9 cellular contexts compared by ENCODE assay signal in genomic region chr22:50246242-50247175, GRCh38. TPM values are rescaled to one million over a fixed set of nuclear protein-coding genes. Genes with fewer than 3 reads are reported as not detected.
DNase-seq lines count a peak whose midpoint lies in the region; ATAC-seq, FAIRE-seq and TF ChIP-seq lines count a peak whose summit lies in the region.
"Had no signal": no experiment of that assay in that cellular context is flagged by ENCODE, and none has a peak within 500 bp of the region (broad histone marks: within the 10 kb centered on the region; RNA-seq: fewer than 3 reads in every experiment).

No MANE protein-coding gene starts in this region.

- intact Hi-C loops in activated CD8-positive, alpha-beta T cell treated with anti-CD3 and anti-CD28 coated beads for 36 hours (cut with micrococcal nuclease): no loop called here

- no peaks in the 10 kb centered on the region for H3K9me3 Mint-ChIP-seq in activated CD8-positive, alpha-beta T cell treated with anti-CD3 and anti-CD28 coated beads for 36 hours
- no peaks in the 10 kb centered on the region for H3K9me3 Mint-ChIP-seq in memory B cell

- DNase-seq in AG10803 (ENCODE audit: low read depth) (no peak), GM12892 (ENCODE audit: insufficient read length) (no peak), memory B cell (ENCODE audit: low spot score in 2 of 2) (no peak), glomerular visceral epithelial cell (ENCODE audit: extremely low spot score) (no peak)
- no peak for DNase-seq in activated CD8-positive, alpha-beta T cell treated with anti-CD3 and anti-CD28 coated beads for 36 hours
- DNase-seq: NK-92 treated with Interleukin-12 subunit alpha and Interleukin-12 subunit beta, amount 100 ng/mL, for 24 hours had no signal

- no peaks in the 10 kb centered on the region for H3K27me3 Mint-ChIP-seq in activated CD8-positive, alpha-beta T cell treated with anti-CD3 and anti-CD28 coated beads for 36 hours
- H3K27me3 Mint-ChIP-seq in memory B cell: no peaks in the 10 kb centered on the region

- peaks cover 28% of the 10 kb centered on the region for H3K4me1 Mint-ChIP-seq in activated CD8-positive, alpha-beta T cell treated with anti-CD3 and anti-CD28 coated beads for 36 hours (ENCODE audit: low read depth)
- H3K4me1 Mint-ChIP-seq in memory B cell: peaks cover 24% of the 10 kb centered on the region

- H3K27ac Mint-ChIP-seq in activated CD8-positive, alpha-beta T cell treated with anti-CD3 and anti-CD28 coated beads for 36 hours: no peak overlapping the region
- H3K27ac Mint-ChIP-seq in memory B cell: peak overlapping the region; percentile 96

- CTCF ChIA-PET in activated CD8-positive, alpha-beta T cell treated with anti-CD3 and anti-CD28 coated beads for 36 hours (lab: Charles Lee): interaction anchor here (0.9 to 1.5 kb wide), 3 partner anchors 10 to 81 kb away, joined by 3 to 4 read pairs (median 4); no protein-coding TSS in a partner anchor

- TF ChIP-seq CTCF in AG10803 (conservative IDR thresholded peaks at IDR 0.05; ENCODE audit: low read length): peak; percentile 10; the same call in 1 of the 2 replicates
- peak; percentile 21 for TF ChIP-seq CTCF in activated CD8-positive, alpha-beta T cell treated with anti-CD3 and anti-CD28 coated beads for 36 hours (IDR thresholded peaks at IDR 0.05)

- H3K4me3 ChIP-seq in AG10803 (ENCODE audit: low read length): peak overlapping the region; percentile 97

- POLR2A ChIA-PET in activated CD8-positive, alpha-beta T cell treated with anti-CD3 and anti-CD28 coated beads for 36 hours (lab: Charles Lee): interaction anchor here (1.1 to 2.0 kb wide), 4 partner anchors 16 to 279 kb away, joined by 3 to 8 read pairs (median 5); partner anchors contain the start of gene SCO2

- no peak for ATAC-seq in activated CD8-positive, alpha-beta T cell treated with anti-CD3 and anti-CD28 coated beads for 36 hours
- no peak for ATAC-seq in memory B cell (ENCODE audit: low read depth)
- ATAC-seq in GM21381 (IDR thresholded peaks at IDR 0.05; ENCODE audit: unreplicated experiment): no peak
- ATAC-seq in GM21526 (IDR thresholded peaks at IDR 0.05; ENCODE audit: low FRiP score, unreplicated experiment): no peak
- no peak for ATAC-seq in HG02870 (IDR thresholded peaks at IDR 0.05; ENCODE audit: unreplicated experiment)

- TF ChIP-seq POLR2A in GM12892 (IDR thresholded peaks at IDR 0.05; ENCODE audit: low read depth, low read length): no peak; the same call in 1 of the 2 replicates

- FAIRE-seq in GM12892 (lab: Jason Lieb, UNC): peak; percentile 5

- H3K4me3 Mint-ChIP-seq in activated CD8-positive, alpha-beta T cell treated with anti-CD3 and anti-CD28 coated beads for 36 hours: peak overlapping the region; percentile 85
- H3K4me3 Mint-ChIP-seq in memory B cell: peak overlapping the region; percentile 98

- peaks cover 21% of the 10 kb centered on the region for H3K36me3 Mint-ChIP-seq in activated CD8-positive, alpha-beta T cell treated with anti-CD3 and anti-CD28 coated beads for 36 hours (ENCODE audit: low read depth)
- peaks cover 3% of the 10 kb centered on the region for H3K36me3 Mint-ChIP-seq in memory B cell

RNA-seq across cellular contexts. Expression of gene TUBGCP6, which starts 1.7 kb away (rescaled TPM):
- polyA plus RNA-seq in GM12892 (2012; ENCODE audit: missing spikeins): 18.1 TPM
- 10 to 100 TPM; 44.8 to 47.2 TPM for total RNA-seq in activated CD8-positive, alpha-beta T cell treated with anti-CD3 and anti-CD28 coated beads for 36 hours

RNA-seq across cellular contexts. Expression of gene HDAC10, which starts 4.6 kb away (rescaled TPM):
- 13.0 TPM for polyA plus RNA-seq in GM12892 (2012; ENCODE audit: missing spikeins)
- total RNA-seq in activated CD8-positive, alpha-beta T cell treated with anti-CD3 and anti-CD28 coated beads for 36 hours: 10 to 100 TPM; 43.0 to 44.3 TPM

RNA-seq across cellular contexts. Expression of gene MAPK12, which starts 15.0 kb away (rescaled TPM):
- polyA plus RNA-seq in GM12892 (2012; ENCODE audit: missing spikeins): 21.2 TPM
- total RNA-seq in activated CD8-positive, alpha-beta T cell treated with anti-CD3 and anti-CD28 coated beads for 36 hours: 1 to 10 TPM; 7.9 to 9.2 TPM

RNA-seq across cellular contexts. Expression of gene MAPK11, which starts 23.7 kb away (rescaled TPM):
- polyA plus RNA-seq in GM12892 (2012; ENCODE audit: missing spikeins): 7.9 TPM
- total RNA-seq in activated CD8-positive, alpha-beta T cell treated with anti-CD3 and anti-CD28 coated beads for 36 hours: 1 to 10 TPM; 5.9 to 6.2 TPM

RNA-seq across cellular contexts. Expression of gene SELENOO, which starts 45.7 kb away (rescaled TPM):
- polyA plus RNA-seq in GM12892 (2012; ENCODE audit: missing spikeins): 4.9 TPM
- total RNA-seq in activated CD8-positive, alpha-beta T cell treated with anti-CD3 and anti-CD28 coated beads for 36 hours: 10 to 100 TPM; 24.0 to 25.5 TPM
